ENCODE assay signal across 8 cellular contexts in genomic region chr6:408599-409102, GRCh38. TPM values are rescaled to one million over a fixed set of nuclear protein-coding genes. Genes with fewer than 3 reads are reported as not detected.
DNase-seq lines count a peak whose midpoint lies in the region; FAIRE-seq and TF ChIP-seq lines count a peak whose summit lies in the region.

No MANE protein-coding gene starts in this region.

- no peaks in the 10 kb centered on the region for H3K27me3 Mint-ChIP-seq in activated CD4-positive, alpha-beta memory T cell treated with anti-CD3 and anti-CD28 coated beads for 36 hours

- TF ChIP-seq CTCF in DOHH2 (IDR thresholded peaks at IDR 0.05; ENCODE audit: low read depth, low read length, poor library complexity, severe bottlenecking) (peak; percentile 60), right atrium auricular region (IDR thresholded peaks at IDR 0.05) (peak; percentile 34 to 60)

- H3K27ac ChIP-seq in DOHH2 (ENCODE audit: low read depth, low read length) (no peak overlapping the region), right atrium auricular region (peak overlapping the region in 1 of 2 donors; percentile 18)

- H3K27me3 ChIP-seq in DOHH2 (ENCODE audit: control insufficient read depth, low read length) (peaks cover 28% of the 10 kb centered on the region), right atrium auricular region (no peaks in the 10 kb centered on the region)

- H3K36me3 ChIP-seq in DOHH2 (ENCODE audit: control insufficient read depth, low read length) (no peaks in the 10 kb centered on the region), right atrium auricular region (no peaks in the 10 kb centered on the region)

- intact Hi-C loops in activated CD4-positive, alpha-beta memory T cell treated with anti-CD3 and anti-CD28 coated beads for 36 hours (cut with micrococcal nuclease) = loop anchor here (1.0 kb wide), 1 partner anchor 76 kb away; no protein-coding TSS in a partner anchor

- H3K4me1 Mint-ChIP-seq in activated CD4-positive, alpha-beta memory T cell treated with anti-CD3 and anti-CD28 coated beads for 36 hours (ENCODE audit: low read depth) = peaks cover 66% of the 10 kb centered on the region

- H3K4me3 ChIP-seq in DOHH2 (ENCODE audit: low read length) (no peak overlapping the region), right atrium auricular region (no peak overlapping the region)

- DNase-seq in HuH-7 (ENCODE audit: low spot score) (peak; percentile 82), right atrium auricular region (ENCODE audit: low spot score) (peak; percentile 74), stromal cell of bone marrow (ENCODE audit: low read depth) (peak; percentile 40), frontal cortex (ENCODE audit: low spot score in 2 of 2) (no peak), activated gamma-delta T cell treated with Interleukin-2 at 50 U/mL for 16 hours (no peak)
- no peak for DNase-seq in activated CD4-positive, alpha-beta memory T cell treated with anti-CD3 and anti-CD28 coated beads for 36 hours
- no peak for DNase-seq in activated CD4-positive, alpha-beta T cell treated with anti-CD3 and anti-CD28 coated beads for 48 hours

- no peaks in the 10 kb centered on the region for H3K79me2 ChIP-seq in DOHH2 (ENCODE audit: control insufficient read depth, low read length)

- no peaks in the 10 kb centered on the region for H3K9me3 Mint-ChIP-seq in activated CD4-positive, alpha-beta memory T cell treated with anti-CD3 and anti-CD28 coated beads for 36 hours

- H3K9me3 ChIP-seq in DOHH2 (ENCODE audit: control insufficient read depth, insufficient read depth, low read length) (no peaks in the 10 kb centered on the region), right atrium auricular region (no peaks in the 10 kb centered on the region)

- POLR2A ChIA-PET in activated CD4-positive, alpha-beta memory T cell treated with anti-CD3 and anti-CD28 coated beads for 36 hours (lab: Charles Lee) = interaction anchor here (0.8 to 2.2 kb wide), 8 partner anchors 9 to 82 kb away, joined by 3 to 8 read pairs (median 4); partner anchors contain the start of gene IRF4

- H3K36me3 Mint-ChIP-seq in activated CD4-positive, alpha-beta memory T cell treated with anti-CD3 and anti-CD28 coated beads for 36 hours = peaks cover 85% of the 10 kb centered on the region

- FAIRE-seq in frontal cortex (lab: Jason Lieb, UNC) = no peak

- CTCF ChIA-PET in activated CD4-positive, alpha-beta memory T cell treated with anti-CD3 and anti-CD28 coated beads for 36 hours (lab: Charles Lee) = interaction anchor here (1.5 kb wide), 1 partner anchor 89 kb away, joined by 3 read pairs; no protein-coding TSS in a partner anchor

- no peaks in the 10 kb centered on the region for H3K9me2 ChIP-seq in DOHH2 (replicated peaks; ENCODE audit: control insufficient read depth, low read length)

- no peak overlapping the region for H3K4me2 ChIP-seq in DOHH2 (ENCODE audit: low read length)

- peaks cover 8% of the 10 kb centered on the region for H3K4me1 ChIP-seq in DOHH2 (ENCODE audit: control insufficient read depth, low read length)
- H3K4me1 ChIP-seq in right atrium auricular region = peaks cover 0 to 9% of the 10 kb centered on the region in 2 donors

- H4K20me1 ChIP-seq in DOHH2 (ENCODE audit: control insufficient read depth, insufficient read depth, low read depth, low read length) = no peaks in the 10 kb centered on the region

- H3K4me3 Mint-ChIP-seq in activated CD4-positive, alpha-beta memory T cell treated with anti-CD3 and anti-CD28 coated beads for 36 hours = peak overlapping the region; percentile 14

- H3F3A ChIP-seq in DOHH2 (ENCODE audit: control insufficient read depth, insufficient read depth) = no peaks in the 10 kb centered on the region

- H3K27ac Mint-ChIP-seq in activated CD4-positive, alpha-beta memory T cell treated with anti-CD3 and anti-CD28 coated beads for 36 hours = peak overlapping the region; percentile 62

RNA-seq across cellular contexts. Expression of gene IRF4, which starts 17.1 kb away (rescaled TPM):
- total RNA-seq in activated CD4-positive, alpha-beta memory T cell treated with anti-CD3 and anti-CD28 coated beads for 36 hours = 100 to 1,000 TPM; 689 to 705 TPM
- total RNA-seq in right atrium auricular region = 1 to 10 TPM in 1 of 2 donors, under 1 TPM in 1; 0.15 to 1.1 TPM
- total RNA-seq in frontal cortex = not detected

Comparison
In these comparisons a context has a peak if more than half of its experiments do, and no peak if none do; other contexts are left out.
1. DNase-seq: peak in HuH-7 (single experiment), right atrium auricular region (single experiment) and stromal cell of bone marrow (single experiment); none in activated CD4-positive, alpha-beta memory T cell treated with anti-CD3 and anti-CD28 coated beads for 36 hours (single experiment), frontal cortex (0 of 2), activated gamma-delta T cell treated with Interleukin-2 at 50 U/mL for 16 hours (single experiment) and activated CD4-positive, alpha-beta T cell treated with anti-CD3 and anti-CD28 coated beads for 48 hours (single experiment).
2. RNA of gene IRF4, which starts 17.1 kb away (total RNA-seq): 689 to 705 TPM in activated CD4-positive, alpha-beta memory T cell treated with anti-CD3 and anti-CD28 coated beads for 36 hours; 0.15 to 1.1 TPM in right atrium auricular region and not detected in frontal cortex (single experiment); every median in the first group is over 100 times any median in the second.